In the genomic region with DNA sequence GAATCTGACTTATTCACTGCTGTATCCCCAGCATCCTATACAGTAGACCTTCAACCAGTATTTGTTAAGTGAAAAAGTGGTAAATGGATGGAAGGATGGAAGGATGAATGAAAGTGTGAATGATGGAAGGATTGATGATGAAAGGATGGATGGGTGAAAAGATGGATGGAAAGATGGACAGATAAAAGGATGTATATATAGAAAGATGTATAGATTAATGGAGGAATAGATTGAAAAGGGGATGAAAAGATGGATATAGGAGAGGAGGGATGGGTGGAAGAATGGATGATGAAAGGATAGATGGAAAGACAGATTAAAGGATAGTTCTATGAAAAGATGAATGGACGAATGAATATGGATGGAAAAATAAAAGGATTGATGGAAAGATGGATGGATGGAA, we compare ENCODE assay signal across 23 cellular contexts. TPM values are rescaled to one million over a fixed set of nuclear protein-coding genes. Genes with fewer than 3 reads are reported as not detected.
"Had no signal": no experiment of that assay in that cellular context is flagged by ENCODE, and none has a peak within 500 bp of the region (broad histone marks: within the 10 kb centered on the region; RNA-seq: fewer than 3 reads in every experiment).

No MANE protein-coding gene starts in this region.

- H3K27me3 ChIP-seq: colonic mucosa, esophagus squamous epithelium, gastrocnemius medialis, heart right ventricle, left lung had no signal

- H3K9me3 ChIP-seq: colonic mucosa, esophagus squamous epithelium, gastrocnemius medialis, heart right ventricle, left lung, lower lobe of right lung had no signal

- H3K4me1 ChIP-seq: colonic mucosa, gastrocnemius medialis had no signal

- ATAC-seq: effector memory CD8-positive, alpha-beta T cell; esophagus mucosa; gastrocnemius medialis; heart right ventricle; left cardiac atrium; left lung; left ventricle myocardium superior; lower lobe of right lung had no signal

- DNase-seq: colonic mucosa; cortex of kidney; effector CD8-positive, alpha-beta T cell; effector memory CD8-positive, alpha-beta T cell; endodermal cell; erythroblast; esophagus squamous epithelium; foreskin fibroblast; foreskin melanocyte; gastrocnemius medialis; glutamatergic neuron; head of caudate nucleus; heart right ventricle; hippocampal formation; left cardiac atrium; left lung; left ventricle myocardium superior; lower lobe of right lung; mesendoderm; midbrain had no signal

- H3K4me3 ChIP-seq: colonic mucosa, esophagus squamous epithelium, gastrocnemius medialis, heart right ventricle, left lung, lower lobe of right lung had no signal

- H3K27ac ChIP-seq: colonic mucosa, epithelial cell of prostate, esophagus squamous epithelium, gastrocnemius medialis, heart right ventricle, left lung, lower lobe of right lung had no signal

- H3K36me3 ChIP-seq: colonic mucosa, esophagus squamous epithelium, gastrocnemius medialis, heart right ventricle, left lung, lower lobe of right lung had no signal

RNA-seq across cellular contexts. Expression of a gene that starts 54.9 kb away (rescaled TPM):
- total RNA-seq: chondrocyte had no signal
